In genomic region chr3:134527037-134527436, GRCh38 we compare ENCODE assay signal across 8 cellular contexts. TPM values are rescaled to one million over a fixed set of nuclear protein-coding genes. Genes with fewer than 3 reads are reported as not detected.
DNase-seq lines count a peak whose midpoint lies in the region; ATAC-seq, FAIRE-seq and TF ChIP-seq lines count a peak whose summit lies in the region.

No MANE protein-coding gene starts in this region.

- H3K9me3 ChIP-seq in adipocyte (ENCODE audit: control insufficient read depth, low read length) (peaks cover 33% of the 10 kb centered on the region), left lung (peaks cover 0 to 37% of the 10 kb centered on the region in 2 donors)

- no peaks in the 10 kb centered on the region for H3K27me3 ChIP-seq in adipocyte (replicated peaks; ENCODE audit: control insufficient read depth, insufficient read depth, low read length)
- H3K27me3 ChIP-seq in left lung, result no peaks in the 10 kb centered on the region

- no peak overlapping the region for H3K27ac ChIP-seq in left lung

- H3K36me3 ChIP-seq in adipocyte (ENCODE audit: control insufficient read depth, insufficient read depth, low read length, severe bottlenecking) (no peaks in the 10 kb centered on the region), left lung (peaks cover 0 to 4% of the 10 kb centered on the region in 2 donors)

- no peak overlapping the region for H3K4me3 ChIP-seq in adipocyte (ENCODE audit: low read length)
- H3K4me3 ChIP-seq in left lung, result no peak overlapping the region

- intact Hi-C loops in left lung (cut with DNase I), result no loop called here

- peak; percentile 27 for ATAC-seq in left lung

- peak in 1 of 2 donors; percentile 10 for TF ChIP-seq CTCF in left lung (IDR thresholded peaks at IDR 0.05)

- TF ChIP-seq POLR2A in GM12892 (IDR thresholded peaks at IDR 0.05; ENCODE audit: low read depth, low read length), result no peak

- H3K4me1 ChIP-seq in adipocyte (ENCODE audit: control insufficient read depth, insufficient read depth, low read length) (no peaks in the 10 kb centered on the region), left lung (no peaks in the 10 kb centered on the region)

- FAIRE-seq in GM12892 (lab: Jason Lieb, UNC), result no peak

- no peak overlapping the region for H3K9ac ChIP-seq in adipocyte (ENCODE audit: low read length)

- peak; percentile 67 for DNase-seq in D341Med (ENCODE audit: low spot score)
- DNase-seq in HCEC 1CT, result peak; percentile 2
- peak; percentile 1 for DNase-seq in adipocyte (ENCODE audit: low read depth)
- DNase-seq in left lung, result peak in 1 of 2 donors; percentile 77
- DNase-seq in NCI-H1048 (lab: John Stamatoyannopoulos, UW), result no peak
- DNase-seq in hippocampal formation (lab: John Stamatoyannopoulos, UW), result no peak
- no peak for DNase-seq in activated CD8-positive, alpha-beta memory T cell treated with anti-CD3 and anti-CD28 coated beads, Interleukin-2, amount 50 U/mL, for 4 hours
- DNase-seq in GM12892 (ENCODE audit: insufficient read length), result no peak

RNA-seq across cellular contexts. Expression of gene CEP63, which starts 41.2 kb away (rescaled TPM):
- 10 to 100 TPM; 16.1 to 25.6 TPM for total RNA-seq in left lung
- 15.8 TPM for polyA plus RNA-seq in GM12892 (2012; ENCODE audit: missing spikeins)

RNA-seq across cellular contexts. Expression of gene ANAPC13, which starts 41.3 kb away (rescaled TPM):
- 10 to 100 TPM; 63.5 to 67.9 TPM for total RNA-seq in left lung
- polyA plus RNA-seq in GM12892 (2012; ENCODE audit: missing spikeins), result 29.7 TPM

Comparison
In these comparisons a context has a peak if more than half of its experiments do, and no peak if none do; other contexts are left out.
1. DNase-seq: peak in D341Med (single experiment), HCEC 1CT (single experiment) and adipocyte (single experiment); none in NCI-H1048 (single experiment), hippocampal formation (0 of 2), activated CD8-positive, alpha-beta memory T cell treated with anti-CD3 and anti-CD28 coated beads, Interleukin-2, amount 50 U/mL, for 4 hours (single experiment) and GM12892 (single experiment).